Comparison of ENCODE assay signal across 9 cellular contexts in genomic region chr16:11312718-11313492, GRCh38. TPM values are rescaled to one million over a fixed set of nuclear protein-coding genes. Genes with fewer than 3 reads are reported as not detected.
DNase-seq lines count a peak whose midpoint lies in the region; ATAC-seq, FAIRE-seq and TF ChIP-seq lines count a peak whose summit lies in the region.
"Had no signal": no experiment of that assay in that cellular context is flagged by ENCODE, and none has a peak within 500 bp of the region (broad histone marks: within the 10 kb centered on the region; RNA-seq: fewer than 3 reads in every experiment).

No MANE protein-coding gene starts in this region.

- DNase-seq in Calu3: peak; percentile 71
- DNase-seq in natural killer cell: no peak
- DNase-seq in NCI-H510A treated with DMSO at 0.1 percent for 48 hours (lab: John Stamatoyannopoulos, UW): no peak
- DNase-seq in D721Med (ENCODE audit: insufficient read length, low spot score): no peak
- no peak for DNase-seq in activated CD8-positive, alpha-beta memory T cell treated with anti-CD3 and anti-CD28 coated beads, Interleukin-2, amount 50 U/mL, for 4 hours

- H3K27me3 ChIP-seq in Loucy (ENCODE audit: insufficient read depth, low read length, poor library complexity, severe bottlenecking): no peaks in the 10 kb centered on the region

- H3K27ac Mint-ChIP-seq in Calu3 (ENCODE audit: unreplicated experiment): no peak overlapping the region
- H3K27ac Mint-ChIP-seq in brain: peak overlapping the region in 4 of 5 experiments; percentile 21 to 34 (median 28)
- H3K27ac Mint-ChIP-seq in natural killer cell: no peak overlapping the region

- no peak for TF ChIP-seq CTCF in Calu3 (IDR thresholded peaks at IDR 0.05; ENCODE audit: unreplicated experiment)
- TF ChIP-seq CTCF in Loucy (conservative IDR thresholded peaks at IDR 0.05; ENCODE audit: low read length): no peak
- TF ChIP-seq CTCF in brain (conservative IDR thresholded peaks at IDR 0.05): no peak
- no peak for TF ChIP-seq CTCF in natural killer cell (IDR thresholded peaks at IDR 0.05)
- no peak for TF ChIP-seq CTCF in D721Med (IDR thresholded peaks at IDR 0.05; ENCODE audit: insufficient read depth, missing control alignments)

- H3K36me3 ChIP-seq in Loucy (ENCODE audit: insufficient read depth, low read length): no peaks in the 10 kb centered on the region

- peak overlapping the region; percentile 26 for H3K9ac ChIP-seq in Loucy (ENCODE audit: low read depth, low read length, poor library complexity, severe bottlenecking)

- no peaks in the 10 kb centered on the region for H4K20me1 ChIP-seq in Loucy (ENCODE audit: insufficient read depth, low read length, poor library complexity, severe bottlenecking)

- H3K36me3 Mint-ChIP-seq in Calu3 (ENCODE audit: insufficient read depth, unreplicated experiment): no peaks in the 10 kb centered on the region
- H3K36me3 Mint-ChIP-seq in brain: no peaks in the 10 kb centered on the region
- H3K36me3 Mint-ChIP-seq in natural killer cell: no peaks in the 10 kb centered on the region

- no peaks in the 10 kb centered on the region for H3K79me2 ChIP-seq in Loucy (ENCODE audit: insufficient read depth, low read length)

- CTCF ChIA-PET in Calu3 (lab: Charles Lee): no interaction called here

- H3K9me2 ChIP-seq in Loucy (replicated peaks; ENCODE audit: low read depth, low read length): no peaks in the 10 kb centered on the region

- H3F3A ChIP-seq in Loucy (ENCODE audit: low read depth): no peaks in the 10 kb centered on the region

- TSS peak; percentile 58 for BruUV-seq in Calu3 (replicated peaks; lab: Mats Ljungman, UMichigan)

- no peaks in the 10 kb centered on the region for H3K9me3 ChIP-seq in Loucy (ENCODE audit: insufficient read depth, low read depth, low read length)

- no peak for FAIRE-seq in D721Med (lab: Jason Lieb, UNC)

- H3K4me3 ChIP-seq in Loucy (ENCODE audit: low read length, poor library complexity, severe bottlenecking): peak overlapping the region; percentile 57

- H3K4me2 ChIP-seq in Loucy (ENCODE audit: low read depth, low read length, poor library complexity, severe bottlenecking): peak overlapping the region; percentile 55

- H3K4me1 ChIP-seq in Loucy (ENCODE audit: insufficient read depth, low read length, poor library complexity, severe bottlenecking): peaks cover 35% of the 10 kb centered on the region

- peak overlapping the region; percentile 57 for H2AFZ ChIP-seq in Loucy (ENCODE audit: low read length)

- H3K4me3 Mint-ChIP-seq in Calu3 (ENCODE audit: low read depth, unreplicated experiment) (peak overlapping the region; percentile 6), brain (no peak overlapping the region), natural killer cell (no peak overlapping the region)

- H3K27me3 Mint-ChIP-seq in Calu3 (ENCODE audit: unreplicated experiment) (no peaks in the 10 kb centered on the region), brain (peaks cover 18% of the 10 kb centered on the region), natural killer cell (ENCODE audit: low read depth in 2 of 2) (peaks cover 0 to 8% of the 10 kb centered on the region in 2 donors)

- ATAC-seq in natural killer cell: peak; percentile 47 to 61 (median 49)
- ATAC-seq in HG03196 (IDR thresholded peaks at IDR 0.05; ENCODE audit: unreplicated experiment): no peak

- H3K4me1 Mint-ChIP-seq in Calu3 (ENCODE audit: low read depth, unreplicated experiment) (peaks cover 10% of the 10 kb centered on the region), brain (peaks cover 28% of the 10 kb centered on the region), natural killer cell (peaks cover 11 to 21% of the 10 kb centered on the region in 2 donors)

- intact Hi-C loops in Calu3 (cut with micrococcal nuclease; ENCODE audit: unreplicated experiment): no loop called here
- intact Hi-C loops in natural killer cell (cut with micrococcal nuclease): no loop called here

- H3K9me3 Mint-ChIP-seq in Calu3 (ENCODE audit: low read depth, unreplicated experiment) (no peaks in the 10 kb centered on the region), brain (peaks cover 0 to 4% (median 0%) of the 10 kb centered on the region in 5 experiments), natural killer cell (no peaks in the 10 kb centered on the region)

RNA-seq across cellular contexts. Expression of gene PRM1, which starts 31.8 kb away (rescaled TPM):
- not detected in 2 replicates for total RNA-seq in Calu3 (2022)
- polyA plus RNA-seq in brain (ENCODE audit: insufficient read depth, low read depth, low replicate concordance): not detected
- total RNA-seq in natural killer cell: not detected
- total RNA-seq: liver had no signal
- polyA plus RNA-seq: liver had no signal

RNA-seq across cellular contexts. Expression of gene RMI2, which starts 32.4 kb away (rescaled TPM):
- total RNA-seq in Calu3 (2022) (55.4 and 63.2 TPM in 2 replicates), natural killer cell (1 to 10 TPM in 1 of 3 donors, under 1 TPM in 2; 0.83 to 1.1 (median 0.93) TPM)
- polyA plus RNA-seq in brain (ENCODE audit: insufficient read depth, low read depth, low replicate concordance): 43.1 TPM

RNA-seq across cellular contexts. Expression of gene PRM2, which starts 36.6 kb away (rescaled TPM):
- total RNA-seq in Calu3 (2022) (not detected in 2 replicates), natural killer cell (not detected)
- not detected for polyA plus RNA-seq in brain (ENCODE audit: insufficient read depth, low read depth, low replicate concordance)
- total RNA-seq: liver had no signal
- polyA plus RNA-seq: liver had no signal

RNA-seq across cellular contexts. Expression of gene PRM3, which starts 39.5 kb away (rescaled TPM):
- total RNA-seq in Calu3 (2022): not detected in 2 replicates
- polyA plus RNA-seq in brain (ENCODE audit: insufficient read depth, low read depth, low replicate concordance): not detected
- total RNA-seq in natural killer cell: not detected
- total RNA-seq: liver had no signal
- polyA plus RNA-seq: liver had no signal

RNA-seq across cellular contexts. Expression of gene TNP2, which starts 43.8 kb away (rescaled TPM):
- not detected in 2 replicates for total RNA-seq in Calu3 (2022)
- not detected for polyA plus RNA-seq in brain (ENCODE audit: insufficient read depth, low read depth, low replicate concordance)
- total RNA-seq in natural killer cell: not detected
- total RNA-seq: liver had no signal
- polyA plus RNA-seq: liver had no signal

Comparison
In these comparisons a context has a peak if more than half of its experiments do, and no peak if none do; other contexts are left out.
1. H3K27ac Mint-ChIP-seq: peak in brain (4 of 5); none in Calu3 (single experiment) and natural killer cell (0 of 2).
2. RNA of gene RMI2, which starts 32.4 kb away (total RNA-seq): 55.4 to 63.2 TPM in Calu3; 0.83 to 1.1 TPM in natural killer cell; every median in the first group is over 10 times any median in the second.